Comparison of ENCODE assay signal across 1 cellular context in genomic region chr4:111454961-111455360, GRCh38.
TF ChIP-seq lines count a peak whose summit lies in the region.

No MANE protein-coding gene starts in this region.

TF ChIP-seq in WTC11, 78 proteins besides CTCF, POLR2A, EP300 and RAD21 (continued from another document):
- TF ChIP-seq, protein P1, sequence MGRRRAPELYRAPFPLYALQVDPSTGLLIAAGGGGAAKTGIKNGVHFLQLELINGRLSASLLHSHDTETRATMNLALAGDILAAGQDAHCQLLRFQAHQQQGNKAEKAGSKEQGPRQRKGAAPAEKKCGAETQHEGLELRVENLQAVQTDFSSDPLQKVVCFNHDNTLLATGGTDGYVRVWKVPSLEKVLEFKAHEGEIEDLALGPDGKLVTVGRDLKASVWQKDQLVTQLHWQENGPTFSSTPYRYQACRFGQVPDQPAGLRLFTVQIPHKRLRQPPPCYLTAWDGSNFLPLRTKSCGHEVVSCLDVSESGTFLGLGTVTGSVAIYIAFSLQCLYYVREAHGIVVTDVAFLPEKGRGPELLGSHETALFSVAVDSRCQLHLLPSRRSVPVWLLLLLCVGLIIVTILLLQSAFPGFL (CRISPR knock-in tag; IDR thresholded peaks at IDR 0.05; ENCODE audit: borderline replicate concordance) = no peak
- TF ChIP-seq, protein P2, sequence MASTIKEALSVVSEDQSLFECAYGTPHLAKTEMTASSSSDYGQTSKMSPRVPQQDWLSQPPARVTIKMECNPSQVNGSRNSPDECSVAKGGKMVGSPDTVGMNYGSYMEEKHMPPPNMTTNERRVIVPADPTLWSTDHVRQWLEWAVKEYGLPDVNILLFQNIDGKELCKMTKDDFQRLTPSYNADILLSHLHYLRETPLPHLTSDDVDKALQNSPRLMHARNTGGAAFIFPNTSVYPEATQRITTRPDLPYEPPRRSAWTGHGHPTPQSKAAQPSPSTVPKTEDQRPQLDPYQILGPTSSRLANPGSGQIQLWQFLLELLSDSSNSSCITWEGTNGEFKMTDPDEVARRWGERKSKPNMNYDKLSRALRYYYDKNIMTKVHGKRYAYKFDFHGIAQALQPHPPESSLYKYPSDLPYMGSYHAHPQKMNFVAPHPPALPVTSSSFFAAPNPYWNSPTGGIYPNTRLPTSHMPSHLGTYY (CRISPR knock-in tag; IDR thresholded peaks at IDR 0.05) = no peak
- no peak for TF ChIP-seq ZNF219 (CRISPR knock-in tag; IDR thresholded peaks at IDR 0.05; ENCODE audit: borderline replicate concordance)
- no peak for TF ChIP-seq TEAD1 (CRISPR knock-in tag; IDR thresholded peaks at IDR 0.05)
- no peak for TF ChIP-seq ZNF671 (CRISPR knock-in tag; IDR thresholded peaks at IDR 0.05)
- TF ChIP-seq HMGA2 (CRISPR knock-in tag; IDR thresholded peaks at IDR 0.05) = no peak
- no peak for TF ChIP-seq MXD4 (CRISPR knock-in tag; IDR thresholded peaks at IDR 0.05; ENCODE audit: borderline replicate concordance)
- TF ChIP-seq GTF2I (CRISPR knock-in tag; conservative IDR thresholded peaks at IDR 0.05) = no peak
- no peak for TF ChIP-seq FOXJ3 (CRISPR knock-in tag; IDR thresholded peaks at IDR 0.05; ENCODE audit: borderline replicate concordance)
- no peak for TF ChIP-seq ZNF317 (CRISPR knock-in tag; IDR thresholded peaks at IDR 0.05; ENCODE audit: borderline replicate concordance, low read depth)
- TF ChIP-seq, protein P3, sequence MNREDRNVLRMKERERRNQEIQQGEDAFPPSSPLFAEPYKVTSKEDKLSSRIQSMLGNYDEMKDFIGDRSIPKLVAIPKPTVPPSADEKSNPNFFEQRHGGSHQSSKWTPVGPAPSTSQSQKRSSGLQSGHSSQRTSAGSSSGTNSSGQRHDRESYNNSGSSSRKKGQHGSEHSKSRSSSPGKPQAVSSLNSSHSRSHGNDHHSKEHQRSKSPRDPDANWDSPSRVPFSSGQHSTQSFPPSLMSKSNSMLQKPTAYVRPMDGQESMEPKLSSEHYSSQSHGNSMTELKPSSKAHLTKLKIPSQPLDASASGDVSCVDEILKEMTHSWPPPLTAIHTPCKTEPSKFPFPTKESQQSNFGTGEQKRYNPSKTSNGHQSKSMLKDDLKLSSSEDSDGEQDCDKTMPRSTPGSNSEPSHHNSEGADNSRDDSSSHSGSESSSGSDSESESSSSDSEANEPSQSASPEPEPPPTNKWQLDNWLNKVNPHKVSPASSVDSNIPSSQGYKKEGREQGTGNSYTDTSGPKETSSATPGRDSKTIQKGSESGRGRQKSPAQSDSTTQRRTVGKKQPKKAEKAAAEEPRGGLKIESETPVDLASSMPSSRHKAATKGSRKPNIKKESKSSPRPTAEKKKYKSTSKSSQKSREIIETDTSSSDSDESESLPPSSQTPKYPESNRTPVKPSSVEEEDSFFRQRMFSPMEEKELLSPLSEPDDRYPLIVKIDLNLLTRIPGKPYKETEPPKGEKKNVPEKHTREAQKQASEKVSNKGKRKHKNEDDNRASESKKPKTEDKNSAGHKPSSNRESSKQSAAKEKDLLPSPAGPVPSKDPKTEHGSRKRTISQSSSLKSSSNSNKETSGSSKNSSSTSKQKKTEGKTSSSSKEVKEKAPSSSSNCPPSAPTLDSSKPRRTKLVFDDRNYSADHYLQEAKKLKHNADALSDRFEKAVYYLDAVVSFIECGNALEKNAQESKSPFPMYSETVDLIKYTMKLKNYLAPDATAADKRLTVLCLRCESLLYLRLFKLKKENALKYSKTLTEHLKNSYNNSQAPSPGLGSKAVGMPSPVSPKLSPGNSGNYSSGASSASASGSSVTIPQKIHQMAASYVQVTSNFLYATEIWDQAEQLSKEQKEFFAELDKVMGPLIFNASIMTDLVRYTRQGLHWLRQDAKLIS (CRISPR knock-in tag; IDR thresholded peaks at IDR 0.05; ENCODE audit: borderline replicate concordance) = no peak
- no peak for TF ChIP-seq ATF1 (CRISPR knock-in tag; IDR thresholded peaks at IDR 0.05)
- TF ChIP-seq NR3C1 (CRISPR knock-in tag; conservative IDR thresholded peaks at IDR 0.05; ENCODE audit: low read depth) = no peak
- TF ChIP-seq ZNF416 (CRISPR knock-in tag; IDR thresholded peaks at IDR 0.05) = no peak
